In the genomic region with DNA sequence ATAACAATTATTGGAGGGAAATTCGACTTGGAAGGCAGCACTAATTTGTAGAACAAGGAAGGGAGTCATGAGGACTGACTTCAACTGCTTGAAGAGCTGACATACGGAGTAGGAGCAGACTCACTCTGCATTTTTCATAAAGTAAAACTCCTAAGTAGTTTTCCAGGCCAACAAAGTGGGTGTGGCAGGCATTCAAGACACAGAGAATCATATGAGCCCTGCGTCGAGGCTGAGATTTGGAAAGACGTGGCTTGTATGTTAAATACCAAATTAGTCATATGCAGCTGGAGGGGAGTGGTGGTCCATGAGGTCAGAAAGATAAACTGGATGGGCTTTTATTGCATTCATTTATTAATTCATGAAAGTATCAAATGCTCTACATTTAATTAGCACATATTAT, we compare ENCODE assay signal across 25 cellular contexts.
"Had no signal": no experiment of that assay in that cellular context is flagged by ENCODE, and none has a peak within 500 bp of the region (broad histone marks: within the 10 kb centered on the region; RNA-seq: fewer than 3 reads in every experiment).

No MANE protein-coding gene starts in this region.

- H3K27me3 ChIP-seq: neural progenitor cell, neutrophil, ovary, right atrium auricular region, right lobe of liver, suprapubic skin, tibial artery, upper lobe of right lung had no signal

- H3K9ac ChIP-seq: neural progenitor cell had no signal

- H3K4me1 Mint-ChIP-seq: neural progenitor cell had no signal

- H3K9me3 Mint-ChIP-seq: immature natural killer cell; naive thymus-derived CD8-positive, alpha-beta T cell; nephron; neural progenitor cell; stimulated activated naive CD8-positive, alpha-beta T cell treated with anti-CD3 and anti-CD28 coated beads, Interleukin-15, Interleukin-2, amounts not matched to agents 100 ng/mL and 50 ng/mL, for 24 hours had no signal

- H3K4me3 Mint-ChIP-seq: immature natural killer cell; naive thymus-derived CD8-positive, alpha-beta T cell; nephron; neural progenitor cell; stimulated activated naive CD8-positive, alpha-beta T cell treated with anti-CD3 and anti-CD28 coated beads, Interleukin-15, Interleukin-2, amounts not matched to agents 100 ng/mL and 50 ng/mL, for 24 hours had no signal

- H3K4me1 ChIP-seq: neural progenitor cell, upper lobe of right lung had no signal

- DNase-seq: hippocampal formation; immature natural killer cell; left ventricle myocardium inferior; naive thymus-derived CD8-positive, alpha-beta T cell; occipital lobe; ovary; stimulated activated CD4-positive, alpha-beta T cell treated with anti-CD3 and anti-CD28 coated beads, Interleukin-1b, Interleukin-23, amount 100 ng/mL, for 48 hours; stimulated activated CD4-positive, alpha-beta T cell treated with anti-CD3 and anti-CD28 coated beads, Interleukin-4, amount 100 ng/mL, for 1 hour; stimulated activated naive CD4-positive, alpha-beta T cell; tibial artery; trophoblast cell; upper lobe of right lung had no signal

- ATAC-seq: naive thymus-derived CD8-positive, alpha-beta T cell; right lobe of liver; upper lobe of right lung had no signal

- H3K36me3 ChIP-seq: left ventricle myocardium inferior, neural progenitor cell, neutrophil, ovary, right atrium auricular region, right lobe of liver, suprapubic skin, thoracic aorta, tibial artery, upper lobe of right lung had no signal

- H3K4me3 ChIP-seq: left ventricle myocardium inferior, lung, neural progenitor cell, ovary, right atrium auricular region, right lobe of liver, smooth muscle cell, suprapubic skin, thoracic aorta, tibial artery, upper lobe of right lung had no signal

- H3K27ac ChIP-seq: left ventricle myocardium inferior, neural progenitor cell, neutrophil, ovary, right atrium auricular region, right lobe of liver, suprapubic skin, thoracic aorta, tibial artery, upper lobe of right lung had no signal

- H3K4me2 ChIP-seq: neural progenitor cell, smooth muscle cell had no signal

- H2AFZ ChIP-seq: neural progenitor cell had no signal

- FAIRE-seq: islet of Langerhans, urothelium cell line had no signal

- H3K9me3 ChIP-seq: left ventricle myocardium inferior, neutrophil, ovary, right atrium auricular region, right lobe of liver, suprapubic skin, thoracic aorta, tibial artery, upper lobe of right lung had no signal

- H3K27ac Mint-ChIP-seq: immature natural killer cell; nephron; neural progenitor cell; progenitor cell of endocrine pancreas; stimulated activated naive CD8-positive, alpha-beta T cell treated with anti-CD3 and anti-CD28 coated beads, Interleukin-15, Interleukin-2, amounts not matched to agents 100 ng/mL and 50 ng/mL, for 24 hours had no signal

- H3K27me3 Mint-ChIP-seq: naive thymus-derived CD8-positive, alpha-beta T cell; stimulated activated naive CD8-positive, alpha-beta T cell treated with anti-CD3 and anti-CD28 coated beads, Interleukin-15, Interleukin-2, amounts not matched to agents 100 ng/mL and 50 ng/mL, for 24 hours had no signal

- H3K36me3 Mint-ChIP-seq: naive thymus-derived CD8-positive, alpha-beta T cell; neural progenitor cell had no signal
